Comparison of ENCODE assay signal across 8 cellular contexts in genomic region chr20:21719592-21720214, GRCh38. TPM values are rescaled to one million over a fixed set of nuclear protein-coding genes. Genes with fewer than 3 reads are reported as not detected.
DNase-seq lines count a peak whose midpoint lies in the region; ATAC-seq and TF ChIP-seq lines count a peak whose summit lies in the region.

No MANE protein-coding gene starts in this region.

- no peak for DNase-seq in heart left ventricle
- no peak for DNase-seq in Right ventricle myocardium inferior (ENCODE audit: missing footprints)
- DNase-seq in IMR-90 = peak; percentile 47
- DNase-seq in OCI-LY7 (ENCODE audit: low spot score) = peak; percentile 60
- DNase-seq in breast epithelium (ENCODE audit: low spot score in 2 of 2) = no peak
- peak; percentile 68 to 74 for DNase-seq in lung microvascular endothelial cell (ENCODE audit: low read depth in 2 of 2)
- DNase-seq in upper lobe of left lung = no peak
- DNase-seq in GM19238 (ENCODE audit: insufficient read length, low spot score) = no peak

- H3K23ac ChIP-seq in IMR-90 (ENCODE audit: low read depth, low read length) = no peak overlapping the region

- H3K4me1 ChIP-seq in heart left ventricle = no peaks in the 10 kb centered on the region
- H3K4me1 ChIP-seq in IMR-90 (ENCODE audit: control insufficient read depth, insufficient read depth, low read length) = no peaks in the 10 kb centered on the region
- no peaks in the 10 kb centered on the region for H3K4me1 ChIP-seq in OCI-LY7 (ENCODE audit: insufficient read depth, low read length, poor library complexity, severe bottlenecking)
- no peaks in the 10 kb centered on the region for H3K4me1 ChIP-seq in breast epithelium
- H3K4me1 ChIP-seq in upper lobe of left lung = no peaks in the 10 kb centered on the region

- H2AFZ ChIP-seq in IMR-90 (replicated peaks; ENCODE audit: low read length, poor library complexity) (no peak overlapping the region), OCI-LY7 (ENCODE audit: low read length) (no peak overlapping the region; the same call in 1 of the 2 replicates)

- no peak overlapping the region for H4K5ac ChIP-seq in IMR-90 (ENCODE audit: low read depth, low read length)

- 8 to 11% (median 8%) methylated on average over 4 of the region's 4 CpGs for WGBS in heart left ventricle, 4 donors
- 0% methylated on average over 1 of the region's 4 CpGs; no CpG with 5 or more reads in 1 of the 2 experiments for WGBS in IMR-90 (ENCODE audit: extremely low coverage in 2 of 2, insufficient read length in 1 of 2), 2 experiments
- 7 to 10% methylated on average over 4 of the region's 4 CpGs for WGBS in upper lobe of left lung, 2 donors

- ATAC-seq in heart left ventricle (no peak), Right ventricle myocardium inferior (no peak), IMR-90 (ENCODE audit: low read depth) (0 out of 2 replicates have a peak, but pooled peaks have one; percentile 44), upper lobe of left lung (ENCODE audit: low FRiP score in 2 of 2) (peak in 1 of 2 donors; percentile 66)

- H3K79me1 ChIP-seq in IMR-90 (ENCODE audit: low read depth in 1 of 2, low read length in 2 of 2) = no peaks in the 10 kb centered on the region

- in situ Hi-C loops in IMR-90 (cut with MboI; ENCODE audit: low sequenced_read_pairs) = loop anchor here (25.0 kb wide), 1 partner anchor 593 kb away; no protein-coding TSS in a partner anchor

- H3K9me1 ChIP-seq in IMR-90 (ENCODE audit: insufficient read depth, low read length) = no peaks in the 10 kb centered on the region

- H3K27me3 ChIP-seq in heart left ventricle (peaks cover 5 to 45% (median 29%) of the 10 kb centered on the region in 9 donors), IMR-90 (ENCODE audit: control insufficient read depth, insufficient read depth, low read length) (peaks cover 9% of the 10 kb centered on the region; the same call in 1 of the 2 replicates), breast epithelium (peaks cover 0 to 25% of the 10 kb centered on the region in 2 donors), upper lobe of left lung (peaks cover 0 to 4% (median 0%) of the 10 kb centered on the region in 4 donors)

- H4K20me1 ChIP-seq in IMR-90 (ENCODE audit: insufficient read depth, low read length) (no peaks in the 10 kb centered on the region), OCI-LY7 (ENCODE audit: insufficient read depth, low read length) (no peaks in the 10 kb centered on the region)

- no peak overlapping the region for H2AK5ac ChIP-seq in IMR-90 (ENCODE audit: low read depth, low read length)

- H4K8ac ChIP-seq in IMR-90 (ENCODE audit: low read depth in 2 of 2, low read length in 2 of 2) = no peak overlapping the region

- H3K4me3 ChIP-seq in heart left ventricle = no peak overlapping the region
- no peak overlapping the region for H3K4me3 ChIP-seq in IMR-90 (ENCODE audit: insufficient read depth, low read depth, low read length)
- no peak overlapping the region for H3K4me3 ChIP-seq in OCI-LY7 (ENCODE audit: low read depth, low read length, poor library complexity, severe bottlenecking)
- H3K4me3 ChIP-seq in breast epithelium = no peak overlapping the region
- no peak overlapping the region for H3K4me3 ChIP-seq in upper lobe of left lung

- H4K91ac ChIP-seq in IMR-90 (ENCODE audit: insufficient read depth, low read depth, low read length) = no peak overlapping the region

- no peak overlapping the region for H3K4ac ChIP-seq in IMR-90 (ENCODE audit: low read depth, low read length)

- H3K36me3 ChIP-seq in heart left ventricle = no peaks in the 10 kb centered on the region
- no peaks in the 10 kb centered on the region for H3K36me3 ChIP-seq in IMR-90 (ENCODE audit: control insufficient read depth, insufficient read depth, low read length)
- H3K36me3 ChIP-seq in OCI-LY7 (ENCODE audit: insufficient read depth, low read length) = no peaks in the 10 kb centered on the region
- H3K36me3 ChIP-seq in breast epithelium = no peaks in the 10 kb centered on the region
- no peaks in the 10 kb centered on the region for H3K36me3 ChIP-seq in upper lobe of left lung

- H3K27ac ChIP-seq in heart left ventricle (no peak overlapping the region), IMR-90 (ENCODE audit: insufficient read depth, low read length) (no peak overlapping the region), OCI-LY7 (ENCODE audit: low read depth, low read length, poor library complexity, severe bottlenecking) (no peak overlapping the region), breast epithelium (no peak overlapping the region), upper lobe of left lung (no peak overlapping the region)

- TF ChIP-seq EP300 in upper lobe of left lung (IDR thresholded peaks at IDR 0.05) = no peak

- no peaks in the 10 kb centered on the region for H3K79me2 ChIP-seq in OCI-LY7 (ENCODE audit: insufficient read depth, low read depth, low read length)

- H3K9me3 ChIP-seq in heart left ventricle (no peaks in the 10 kb centered on the region), IMR-90 (ENCODE audit: control insufficient read depth, insufficient read depth, low read length) (peaks cover 1% of the 10 kb centered on the region; the same call in 1 of the 2 replicates), OCI-LY7 (ENCODE audit: low read length) (no peaks in the 10 kb centered on the region), breast epithelium (no peaks in the 10 kb centered on the region), upper lobe of left lung (no peaks in the 10 kb centered on the region)

- TF ChIP-seq POLR2A in heart left ventricle (IDR thresholded peaks at IDR 0.05) = no peak
- TF ChIP-seq POLR2A in IMR-90 (IDR thresholded peaks at IDR 0.05; ENCODE audit: low read depth, low read length) = no peak
- TF ChIP-seq POLR2A in breast epithelium (IDR thresholded peaks at IDR 0.05) = no peak
- TF ChIP-seq POLR2A in upper lobe of left lung (IDR thresholded peaks at IDR 0.05) = no peak

- H3K4me2 ChIP-seq in IMR-90 (ENCODE audit: low read depth, low read length) (no peak overlapping the region), OCI-LY7 (ENCODE audit: low read length) (no peak overlapping the region)

- TF ChIP-seq CTCF in heart left ventricle (IDR thresholded peaks at IDR 0.05) (peak; percentile 63 to 85 (median 77)), IMR-90 (conservative IDR thresholded peaks at IDR 0.05; ENCODE audit: low read depth, low read length) (peak; percentile 62), OCI-LY7 (conservative IDR thresholded peaks at IDR 0.05; ENCODE audit: low read length) (peak; percentile 97), breast epithelium (IDR thresholded peaks at IDR 0.05) (peak; percentile 49 to 65 (median 52)), upper lobe of left lung (IDR thresholded peaks at IDR 0.05) (peak; percentile 27 to 68 (median 61))

- dilution Hi-C loops in IMR-90 (cut with HindIII; ENCODE audit: low sequenced_read_pairs, unreplicated experiment) = no loop called here

- no peaks in the 10 kb centered on the region for H3K9me2 ChIP-seq in OCI-LY7 (ENCODE audit: insufficient read depth, low read length)

- H2BK20ac ChIP-seq in IMR-90 (ENCODE audit: low read depth, low read length) = no peak overlapping the region

- H3K14ac ChIP-seq in IMR-90 (replicated peaks; ENCODE audit: low read depth, low read length) = no peak overlapping the region

- intact Hi-C loops in heart left ventricle (cut with DNase I) (loop anchor here in 8 of 10 donors (1.0 to 10.0 kb wide), 7 partner anchors 383 to 595 kb away; no protein-coding TSS in a partner anchor), Right ventricle myocardium inferior (cut with DNase I) (loop anchor here (10.0 kb wide), 2 partner anchors 385 to 965 kb away; no protein-coding TSS in a partner anchor), IMR-90 (cut with micrococcal nuclease) (loop anchor here (1.0 to 5.0 kb wide), 2 partner anchors 593 to 963 kb away; no protein-coding TSS in a partner anchor), OCI-LY7 (cut with micrococcal nuclease; ENCODE audit: unreplicated experiment) (loop anchor here (5.0 to 10.0 kb wide), 3 partner anchors 77 to 525 kb away; no protein-coding TSS in a partner anchor), breast epithelium (cut with DNase I; ENCODE audit: low total_unique reads) (no loop called here)

- no peak overlapping the region for H3K56ac ChIP-seq in IMR-90 (ENCODE audit: extremely low read depth, insufficient read depth, low read length)

- CTCF ChIA-PET in IMR-90 (lab: Yijun Ruan, JAX) = interaction anchor here (0.6 to 1.1 kb wide), 6 partner anchors 8 to 593 kb away, joined by 3 to 8 read pairs (median 4); no protein-coding TSS in a partner anchor
- CTCF ChIA-PET in OCI-LY7 (lab: Charles Lee; ENCODE audit: unreplicated experiment) = interaction anchor here (0.8 to 1.3 kb wide), 3 partner anchors 20 to 23 kb away, joined by 3 to 4 read pairs (median 4); no protein-coding TSS in a partner anchor

- POLR2A ChIA-PET in IMR-90 (lab: Charles Lee; ENCODE audit: unreplicated experiment) = no interaction called here
- POLR2A ChIA-PET in OCI-LY7 (lab: Charles Lee) = interaction anchor here (0.5 to 1.7 kb wide), 6 partner anchors 20 to 385 kb away, joined by 3 to 7 read pairs (median 4); no protein-coding TSS in a partner anchor

- no peak overlapping the region for H3K9ac ChIP-seq in IMR-90 (ENCODE audit: low read depth, low read length)

- peak; percentile 26; the same call in 1 of the 2 replicates for TF ChIP-seq RAD21 in IMR-90 (IDR thresholded peaks at IDR 0.05; ENCODE audit: low read length)

- no peak overlapping the region for H2BK5ac ChIP-seq in IMR-90 (ENCODE audit: low read depth, low read length, poor library complexity, severe bottlenecking)

- no TSS peak for BruUV-seq in IMR-90 (replicated peaks; lab: Mats Ljungman, UMichigan)
- no TSS peak for BruUV-seq in OCI-LY7 (replicated peaks; lab: Mats Ljungman, UMichigan)

- no peak overlapping the region for H2BK15ac ChIP-seq in IMR-90 (ENCODE audit: low read depth, low read length)

- H2BK120ac ChIP-seq in IMR-90 (ENCODE audit: low read depth, low read length) = no peak overlapping the region

- no peak overlapping the region for H3K18ac ChIP-seq in IMR-90 (ENCODE audit: low read depth, low read length)

- no peak overlapping the region for H2AK9ac ChIP-seq in IMR-90 (replicated peaks; ENCODE audit: low read depth, low read length, poor library complexity)

RNA-seq across cellular contexts. Expression of gene PAX1, which starts 14.2 kb away (rescaled TPM):
- total RNA-seq in heart left ventricle (under 1 TPM in 1 of 9 donors, not detected in 8; 0.44 TPM), Right ventricle myocardium inferior (not detected), IMR-90 (2012; rRNA removed) (not detected in 2 replicates), OCI-LY7 (2022) (not detected in 2 replicates), breast epithelium (not detected), lung microvascular endothelial cell (not detected in 2 replicates), upper lobe of left lung (under 1 TPM in 1 of 6 donors, not detected in 5; 0.69 TPM)
- polyA plus RNA-seq in heart left ventricle (not detected), IMR-90 (2012; rRNA removed) (not detected in 2 replicates)
- not detected in 2 replicates for polyA plus RNA-seq in IMR-90 (2012; cell fraction: cytosol; rRNA removed)
- polyA plus RNA-seq in IMR-90 (2012; cell fraction: nucleus; rRNA removed; ENCODE audit: low replicate concordance) = not detected in 2 replicates
- total RNA-seq in OCI-LY7 (2014; rRNA removed; shearing (Covaris generic)) = not detected in 2 replicates

Comparison
In these comparisons a context has a peak if more than half of its experiments do, and no peak if none do; other contexts are left out.
1. DNase-seq: peak in IMR-90 (single experiment), OCI-LY7 (single experiment) and lung microvascular endothelial cell (2 of 2); none in heart left ventricle (0 of 5), Right ventricle myocardium inferior (single experiment), breast epithelium (0 of 2), upper lobe of left lung (0 of 2) and GM19238 (single experiment).
2. Peak in every context shown above with its lines, with median percentiles within 50 percentile points of each other: CTCF ChIP-seq.